11 cellular contexts compared by ENCODE assay signal in the genomic region with DNA sequence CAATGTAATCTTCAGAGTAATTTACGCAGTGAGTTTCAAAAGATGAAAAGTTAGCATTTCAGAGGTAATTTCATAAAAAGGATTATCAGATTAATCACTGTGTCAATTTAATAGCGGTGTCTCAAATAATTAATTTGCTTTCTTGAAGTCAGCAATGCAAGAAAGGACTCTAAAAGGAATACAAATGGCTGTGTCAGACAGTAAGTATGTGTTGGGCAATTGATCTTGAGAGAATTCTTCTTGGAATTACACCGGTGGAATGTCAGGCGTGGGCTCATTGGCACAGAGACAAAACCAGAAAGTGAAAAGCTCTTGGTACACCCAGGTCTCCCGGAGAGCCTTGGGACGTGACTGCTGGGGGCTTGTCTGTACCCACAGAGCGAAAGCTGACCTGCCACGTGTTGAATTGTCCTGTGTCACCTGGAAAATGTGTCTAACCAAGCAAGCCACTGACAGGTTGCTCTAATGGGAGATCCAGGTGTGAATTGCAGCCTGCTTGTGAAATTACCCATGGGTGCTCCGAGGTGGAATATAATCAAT.
DNase-seq lines count a peak whose midpoint lies in the region; ATAC-seq and TF ChIP-seq lines count a peak whose summit lies in the region.
"Had no signal": no experiment of that assay in that cellular context is flagged by ENCODE, and none has a peak within 500 bp of the region (broad histone marks: within the 10 kb centered on the region; RNA-seq: fewer than 3 reads in every experiment).

No MANE protein-coding gene starts in this region.

- H3K9me3 Mint-ChIP-seq in mesothelial cell of epicardium = no peaks in the 10 kb centered on the region

- H4K91ac ChIP-seq in IMR-90 (ENCODE audit: insufficient read depth, low read depth, low read length) = no peak overlapping the region

- H3K4ac ChIP-seq in IMR-90 (ENCODE audit: low read depth, low read length) = no peak overlapping the region

- intact Hi-C loops in IMR-90 (cut with micrococcal nuclease) (no loop called here), mammary epithelial cell (cut with micrococcal nuclease) (no loop called here)

- no peak overlapping the region for H3K14ac ChIP-seq in IMR-90 (replicated peaks; ENCODE audit: low read depth, low read length)

- H3K36me3 ChIP-seq in IMR-90 (ENCODE audit: control insufficient read depth, insufficient read depth, low read length) (peaks cover 4% of the 10 kb centered on the region; the same call in 1 of the 2 replicates), mammary epithelial cell (ENCODE audit: insufficient read depth, low read length) (no peaks in the 10 kb centered on the region)

- no peak overlapping the region for H3K56ac ChIP-seq in IMR-90 (ENCODE audit: extremely low read depth, insufficient read depth, low read length)

- in situ Hi-C loops in IMR-90 (cut with MboI; ENCODE audit: low sequenced_read_pairs) = no loop called here
- in situ Hi-C loops in mammary epithelial cell (cut with MboI; ENCODE audit: low sequenced_read_pairs in 2 of 2) = no loop called here

- H3K27me3 Mint-ChIP-seq in mesothelial cell of epicardium (ENCODE audit: low read depth) = no peaks in the 10 kb centered on the region
- H3K27me3 Mint-ChIP-seq: T-helper 17 cell had no signal

- BruUV-seq in IMR-90 (replicated peaks; lab: Mats Ljungman, UMichigan) = no TSS peak
- BruUV-seq in mammary epithelial cell (replicated peaks; lab: Mats Ljungman, UMichigan) = no TSS peak

- H4K8ac ChIP-seq in IMR-90 (ENCODE audit: low read depth in 2 of 2, low read length in 2 of 2) = no peak overlapping the region

- H3K27ac ChIP-seq in IMR-90 (ENCODE audit: insufficient read depth, low read length) = no peak overlapping the region
- no peak overlapping the region for H3K27ac ChIP-seq in mammary epithelial cell (ENCODE audit: insufficient read depth, low read depth, low read length)

- no peaks in the 10 kb centered on the region for H3K79me1 ChIP-seq in IMR-90 (ENCODE audit: low read depth in 1 of 2, low read length in 2 of 2)

- H4K20me1 ChIP-seq in IMR-90 (ENCODE audit: insufficient read depth, low read length) (no peaks in the 10 kb centered on the region), mammary epithelial cell (ENCODE audit: insufficient read depth, low read length) (no peaks in the 10 kb centered on the region)

- H2AK9ac ChIP-seq in IMR-90 (replicated peaks; ENCODE audit: low read depth, low read length, poor library complexity) = no peak overlapping the region

- no peak overlapping the region for H3K23ac ChIP-seq in IMR-90 (ENCODE audit: low read depth, low read length)

- ATAC-seq in IMR-90 (ENCODE audit: low read depth) = no peak
- ATAC-seq: T-helper 17 cell had no signal

- H3K18ac ChIP-seq in IMR-90 (ENCODE audit: low read depth, low read length) = peak overlapping the region; percentile 46; the same call in 1 of the 2 replicates

- no peak overlapping the region for H2BK15ac ChIP-seq in IMR-90 (ENCODE audit: low read depth, low read length)

- H2BK20ac ChIP-seq in IMR-90 (ENCODE audit: low read depth, low read length) = no peak overlapping the region

- no peak overlapping the region for H2BK5ac ChIP-seq in IMR-90 (ENCODE audit: low read depth, low read length, poor library complexity, severe bottlenecking)

- H3K9me1 ChIP-seq in IMR-90 (ENCODE audit: insufficient read depth, low read length) = peaks cover 3% of the 10 kb centered on the region; the same call in 1 of the 2 replicates

- H3K4me1 ChIP-seq in IMR-90 (ENCODE audit: control insufficient read depth, insufficient read depth, low read length) (peaks cover 19% of the 10 kb centered on the region), mammary epithelial cell (ENCODE audit: insufficient read depth, low read length) (peaks cover 19% of the 10 kb centered on the region)

- POLR2A ChIA-PET in IMR-90 (lab: Charles Lee; ENCODE audit: unreplicated experiment) = no interaction called here

- H3K4me1 Mint-ChIP-seq in mesothelial cell of epicardium = peaks cover 57% of the 10 kb centered on the region

- TF ChIP-seq CTCF in IMR-90 (conservative IDR thresholded peaks at IDR 0.05; ENCODE audit: low read depth, low read length) = no peak
- TF ChIP-seq CTCF in mammary epithelial cell (conservative IDR thresholded peaks at IDR 0.05 in 1 of 2, IDR thresholded peaks at IDR 0.05 in 1 of 2; ENCODE audit: extremely low read depth in 1 of 2, insufficient read depth in 1 of 2, low read depth in 1 of 2, low read length in 2 of 2) = no peak
- TF ChIP-seq CTCF in mesothelial cell of epicardium (IDR thresholded peaks at IDR 0.05; ENCODE audit: unreplicated experiment) = no peak

- no peak for TF ChIP-seq POLR2A in IMR-90 (IDR thresholded peaks at IDR 0.05; ENCODE audit: low read depth, low read length)

- H4K5ac ChIP-seq in IMR-90 (ENCODE audit: low read depth, low read length) = peak overlapping the region; percentile 35; the same call in 1 of the 2 replicates

- DNase-seq in AG08396 (ENCODE audit: low spot score) (peak; percentile 77), IMR-90 (peak; percentile 58), mammary epithelial cell (peak; percentile 29), mesothelial cell of epicardium (ENCODE audit: low spot score in 2 of 2, unreplicated experiment in 2 of 2) (peak in 1 of 2 experiments; percentile 61), NOMO-1 treated with dmso at 0.1 percent for 144 hours (lab: John Stamatoyannopoulos, UW; ENCODE audit: unreplicated experiment) (no peak), NCI-H82 (lab: John Stamatoyannopoulos, UW) (no peak)
- DNase-seq in activated effector memory CD4-positive, alpha-beta T cell treated with anti-CD3 and anti-CD28 coated beads, Interleukin-2, amount 50 U/mL, for 16 hours = no peak
- no peak for DNase-seq in activated CD8-positive, alpha-beta memory T cell treated with anti-CD3 and anti-CD28 coated beads for 24 hours
- DNase-seq: activated T-cell treated with anti-CD3 and anti-CD28 coated beads, Interleukin-2, amount 50 U/mL, for 1 hour; NCI-H526; T-helper 17 cell had no signal

- H3K79me2 ChIP-seq in mammary epithelial cell (ENCODE audit: insufficient read depth, low read length) = no peaks in the 10 kb centered on the region

- H3K36me3 Mint-ChIP-seq in mesothelial cell of epicardium = no peaks in the 10 kb centered on the region

- dilution Hi-C loops in IMR-90 (cut with HindIII; ENCODE audit: low sequenced_read_pairs, unreplicated experiment) (no loop called here), mammary epithelial cell (cut with HindIII; ENCODE audit: low sequenced_read_pairs) (no loop called here)

- whole genome bisulfite sequencing in IMR-90 (ENCODE audit: extremely low coverage in 2 of 2, insufficient read length in 1 of 2), 2 experiments = 57% methylated on average over 8 of the region's 9 CpGs; no CpG with 5 or more reads in 1 of the 2 experiments
- 22% methylated on average over 9 of the region's 9 CpGs for WGBS in mammary epithelial cell (ENCODE audit: low coverage, missing lambda C conversion rate)

- no peak overlapping the region for H2AFZ ChIP-seq in IMR-90 (replicated peaks; ENCODE audit: low read length, poor library complexity)
- peak overlapping the region; percentile 5 for H2AFZ ChIP-seq in mammary epithelial cell (ENCODE audit: low read depth, low read length)

- H3K27me3 ChIP-seq in IMR-90 (ENCODE audit: control insufficient read depth, insufficient read depth, low read length) = no peaks in the 10 kb centered on the region
- H3K27me3 ChIP-seq in mammary epithelial cell (ENCODE audit: insufficient read depth, low read length) = no peaks in the 10 kb centered on the region

- peak overlapping the region; percentile 73 for H3K27ac Mint-ChIP-seq in mesothelial cell of epicardium
- H3K27ac Mint-ChIP-seq: T-helper 17 cell had no signal

- TF ChIP-seq RAD21 in IMR-90 (IDR thresholded peaks at IDR 0.05; ENCODE audit: low read length) = no peak

- H3K9ac ChIP-seq in IMR-90 (ENCODE audit: low read depth, low read length) (no peak overlapping the region), mammary epithelial cell (ENCODE audit: insufficient read depth, low read length) (no peak overlapping the region)

- H2AK5ac ChIP-seq in IMR-90 (ENCODE audit: low read depth, low read length) = no peak overlapping the region

- peak overlapping the region; percentile 45; the same call in 1 of the 2 replicates for H3K4me2 ChIP-seq in IMR-90 (ENCODE audit: low read depth, low read length)
- peak overlapping the region; percentile 54 for H3K4me2 ChIP-seq in mammary epithelial cell (ENCODE audit: insufficient read depth, low read depth, low read length)

- no peak overlapping the region for H3K4me3 ChIP-seq in IMR-90 (ENCODE audit: insufficient read depth, low read depth, low read length)
- H3K4me3 ChIP-seq in mammary epithelial cell (replicated peaks in 1 of 3; ENCODE audit: insufficient read depth in 1 of 3, low read depth in 2 of 3, low read length in 3 of 3) = no peak overlapping the region

- CTCF ChIA-PET in IMR-90 (lab: Yijun Ruan, JAX) (interaction anchor here (0.9 kb wide), 1 partner anchor 10 kb away, joined by 4 read pairs; no protein-coding TSS in a partner anchor), mammary epithelial cell (lab: Charles Lee; ENCODE audit: low non-redundant PET) (no interaction called here)

- H3K9me3 ChIP-seq in IMR-90 (ENCODE audit: control insufficient read depth, insufficient read depth, low read length) = no peaks in the 10 kb centered on the region
- H3K9me3 ChIP-seq in mammary epithelial cell (replicated peaks; ENCODE audit: insufficient read depth, low read length) = no peaks in the 10 kb centered on the region

- peak overlapping the region; percentile 32; the same call in 1 of the 2 replicates for H2BK120ac ChIP-seq in IMR-90 (ENCODE audit: low read depth, low read length)

- no peak overlapping the region for H3K4me3 Mint-ChIP-seq in mesothelial cell of epicardium
- H3K4me3 Mint-ChIP-seq: T-helper 17 cell had no signal

TF ChIP-seq in IMR-90, 13 proteins besides CTCF, POLR2A, EP300 and RAD21:
- TF ChIP-seq NFE2L2 (IDR thresholded peaks at IDR 0.05; ENCODE audit: low read depth, low read length) (no peak), CEBPB (IDR thresholded peaks at IDR 0.05; ENCODE audit: low read depth, low read length) (peak; percentile 82)

Comparison
In these comparisons a context has a peak if more than half of its experiments do, and no peak if none do; other contexts are left out.
1. DNase-seq: peak in AG08396 (single experiment), IMR-90 (single experiment) and mammary epithelial cell (single experiment); none in NOMO-1 treated with dmso at 0.1 percent for 144 hours (single experiment), activated effector memory CD4-positive, alpha-beta T cell treated with anti-CD3 and anti-CD28 coated beads, Interleukin-2, amount 50 U/mL, for 16 hours (single experiment), activated CD8-positive, alpha-beta memory T cell treated with anti-CD3 and anti-CD28 coated beads for 24 hours (single experiment) and NCI-H82 (single experiment).